Comparison of ENCODE assay signal across 22 cellular contexts in genomic region chr9:137564134-137564533, GRCh38. TPM values are rescaled to one million over a fixed set of nuclear protein-coding genes. Genes with fewer than 3 reads are reported as not detected.
A peak's percentile ranks its signal among the peaks of the same experiment; 100 is the strongest.
DNase-seq lines count a peak whose midpoint lies in the region; ATAC-seq and TF ChIP-seq lines count a peak whose summit lies in the region.
"Had no signal": no experiment of that assay in that cellular context is flagged by ENCODE, and none has a peak within 500 bp of the region (broad histone marks: within the 10 kb centered on the region; RNA-seq: fewer than 3 reads in every experiment).

No MANE protein-coding gene starts in this region.

- CTCF ChIA-PET in CD4-positive, alpha-beta T cell (lab: Charles Lee): no interaction called here

- POLR2A ChIA-PET in CD4-positive, alpha-beta T cell (lab: Charles Lee): interaction anchor here (1.9 kb wide), 1 partner anchor 12 kb away, joined by 7 read pairs; the partner anchor contains the start of gene MRPL41

- no peak overlapping the region for H3K4me3 Mint-ChIP-seq in activated T-cell treated with anti-CD3 and anti-CD28 coated beads, Interleukin-2, amount 50 U/mL, for 72 hours
- no peak overlapping the region for H3K4me3 Mint-ChIP-seq in activated T-cell treated with anti-CD3 and anti-CD28 coated beads, Interleukin-2, amount 50 U/mL, for 4 hours
- no peak overlapping the region for H3K4me3 Mint-ChIP-seq in CD4-positive, alpha-beta T cell
- no peak overlapping the region for H3K4me3 Mint-ChIP-seq in T-helper 17 cell
- H3K4me3 Mint-ChIP-seq in endothelial cell (ENCODE audit: unreplicated experiment): peak overlapping the region; percentile 68
- H3K4me3 Mint-ChIP-seq: CD14-positive monocyte had no signal

- H3K9me3 ChIP-seq in CD4-positive, alpha-beta T cell (ENCODE audit: control insufficient read depth, low read length): no peaks in the 10 kb centered on the region
- H3K9me3 ChIP-seq in T-helper 17 cell (ENCODE audit: control insufficient read depth, low read length, poor library complexity, severe bottlenecking): no peaks in the 10 kb centered on the region

- no peak for DNase-seq in activated T-cell treated with anti-CD3 and anti-CD28 coated beads, Interleukin-2, amount 50 U/mL, for 72 hours
- no peak for DNase-seq in activated T-cell treated with anti-CD3 and anti-CD28 coated beads, Interleukin-2, amount 50 U/mL, for 4 hours
- DNase-seq in CD4-positive, alpha-beta T cell: no peak
- DNase-seq in T-helper 17 cell: no peak
- no peak for DNase-seq in endothelial cell (ENCODE audit: low spot score)
- DNase-seq in activated gamma-delta T cell (lab: John Stamatoyannopoulos, UW): no peak
- no peak for DNase-seq in central memory CD4-positive, alpha-beta T cell
- DNase-seq: 8988T, AML-193, DMS79, H7, KG1, NCI-H1092 treated with DMSO at 0.1 percent for 48 hours, NCI-H1436 treated with DMSO at 0.1 percent for 48 hours, NCI-H1930, NCI-H2227 treated with DMSO at 0.1 percent for 48 hours, NCI-H526, OCI-M1, SHP77 had no signal

- H3K4me1 Mint-ChIP-seq in activated T-cell treated with anti-CD3 and anti-CD28 coated beads, Interleukin-2, amount 50 U/mL, for 72 hours (ENCODE audit: low read depth): peaks cover 5% of the 10 kb centered on the region
- peaks cover 10% of the 10 kb centered on the region for H3K4me1 Mint-ChIP-seq in activated T-cell treated with anti-CD3 and anti-CD28 coated beads, Interleukin-2, amount 50 U/mL, for 4 hours (ENCODE audit: low read depth)
- H3K4me1 Mint-ChIP-seq in CD4-positive, alpha-beta T cell (ENCODE audit: low read depth): no peaks in the 10 kb centered on the region
- H3K4me1 Mint-ChIP-seq in T-helper 17 cell: peaks cover 7% of the 10 kb centered on the region
- peaks cover 3% of the 10 kb centered on the region for H3K4me1 Mint-ChIP-seq in endothelial cell (ENCODE audit: unreplicated experiment)
- H3K4me1 Mint-ChIP-seq: CD14-positive monocyte had no signal

- H3K9me3 Mint-ChIP-seq in activated T-cell treated with anti-CD3 and anti-CD28 coated beads, Interleukin-2, amount 50 U/mL, for 72 hours: no peaks in the 10 kb centered on the region
- no peaks in the 10 kb centered on the region for H3K9me3 Mint-ChIP-seq in activated T-cell treated with anti-CD3 and anti-CD28 coated beads, Interleukin-2, amount 50 U/mL, for 4 hours
- no peaks in the 10 kb centered on the region for H3K9me3 Mint-ChIP-seq in CD4-positive, alpha-beta T cell
- no peaks in the 10 kb centered on the region for H3K9me3 Mint-ChIP-seq in endothelial cell (ENCODE audit: unreplicated experiment)

- no peak overlapping the region for H3K27ac ChIP-seq in CD4-positive, alpha-beta T cell (ENCODE audit: low read depth, low read length)

- no peaks in the 10 kb centered on the region for H3K27me3 ChIP-seq in CD4-positive, alpha-beta T cell (ENCODE audit: control insufficient read depth, insufficient read depth, low read length)

- intact Hi-C loops in CD4-positive, alpha-beta T cell (cut with DNase I, micrococcal nuclease): no loop called here

- H3K36me3 Mint-ChIP-seq in activated T-cell treated with anti-CD3 and anti-CD28 coated beads, Interleukin-2, amount 50 U/mL, for 72 hours (ENCODE audit: insufficient read depth in 2 of 2): peaks cover 7 to 15% of the 10 kb centered on the region in 2 donors
- H3K36me3 Mint-ChIP-seq in activated T-cell treated with anti-CD3 and anti-CD28 coated beads, Interleukin-2, amount 50 U/mL, for 4 hours (ENCODE audit: insufficient read depth): peaks cover 33% of the 10 kb centered on the region
- peaks cover 46% of the 10 kb centered on the region for H3K36me3 Mint-ChIP-seq in CD4-positive, alpha-beta T cell (ENCODE audit: low read depth)
- peaks cover 12% of the 10 kb centered on the region for H3K36me3 Mint-ChIP-seq in T-helper 17 cell (ENCODE audit: low read depth)
- peaks cover 32% of the 10 kb centered on the region for H3K36me3 Mint-ChIP-seq in endothelial cell (ENCODE audit: low read depth, unreplicated experiment)

- no peaks in the 10 kb centered on the region for H3K27me3 Mint-ChIP-seq in activated T-cell treated with anti-CD3 and anti-CD28 coated beads, Interleukin-2, amount 50 U/mL, for 72 hours (ENCODE audit: low read depth)
- H3K27me3 Mint-ChIP-seq in activated T-cell treated with anti-CD3 and anti-CD28 coated beads, Interleukin-2, amount 50 U/mL, for 4 hours (ENCODE audit: low read depth): no peaks in the 10 kb centered on the region
- no peaks in the 10 kb centered on the region for H3K27me3 Mint-ChIP-seq in CD4-positive, alpha-beta T cell
- H3K27me3 Mint-ChIP-seq in T-helper 17 cell: no peaks in the 10 kb centered on the region
- peaks cover 6% of the 10 kb centered on the region for H3K27me3 Mint-ChIP-seq in endothelial cell (ENCODE audit: unreplicated experiment)

- TF ChIP-seq CTCF in CD4-positive, alpha-beta T cell (IDR thresholded peaks at IDR 0.05): no peak
- TF ChIP-seq CTCF in endothelial cell (IDR thresholded peaks at IDR 0.05; ENCODE audit: unreplicated experiment): no peak

- peak overlapping the region; percentile 82 for H3K27ac Mint-ChIP-seq in activated T-cell treated with anti-CD3 and anti-CD28 coated beads, Interleukin-2, amount 50 U/mL, for 72 hours
- H3K27ac Mint-ChIP-seq in CD4-positive, alpha-beta T cell: peak overlapping the region; percentile 63
- H3K27ac Mint-ChIP-seq in T-helper 17 cell (peak overlapping the region; percentile 60), endothelial cell (ENCODE audit: unreplicated experiment) (no peak overlapping the region)

- ATAC-seq in activated T-cell treated with anti-CD3 and anti-CD28 coated beads, Interleukin-2, amount 50 U/mL, for 72 hours (replicated peaks in 1 of 2): no peak
- no peak for ATAC-seq in activated T-cell treated with anti-CD3 and anti-CD28 coated beads, Interleukin-2, amount 50 U/mL, for 4 hours
- no peak for ATAC-seq in CD4-positive, alpha-beta T cell (ENCODE audit: poor library complexity)
- ATAC-seq in T-helper 17 cell (no peak), GM21786 (IDR thresholded peaks at IDR 0.05; ENCODE audit: unreplicated experiment) (no peak)

RNA-seq across cellular contexts. Expression of gene MRPL41, which starts 12.5 kb away (rescaled TPM):
- total RNA-seq in activated T-cell treated with anti-CD3 and anti-CD28 coated beads, Interleukin-2, amount 50 U/mL, for 72 hours: 10 to 100 TPM; 26.6 to 28.4 TPM
- 10 to 100 TPM; 81.6 to 99.0 (median 86.3) TPM for total RNA-seq in activated T-cell treated with anti-CD3 and anti-CD28 coated beads, Interleukin-2, amount 50 U/mL, for 4 hours
- total RNA-seq in CD4-positive, alpha-beta T cell: 10 to 100 TPM; 49.3 to 52.5 TPM
- total RNA-seq in T-helper 17 cell (10 to 100 TPM; 52.6 to 78.8 TPM), endothelial cell (ENCODE audit: unreplicated experiment) (41.4 TPM)

RNA-seq across cellular contexts. Expression of gene PNPLA7, which starts 13.9 kb away (rescaled TPM):
- 1 to 10 TPM; 6.8 to 8.2 TPM for total RNA-seq in activated T-cell treated with anti-CD3 and anti-CD28 coated beads, Interleukin-2, amount 50 U/mL, for 72 hours
- 1 to 10 TPM; 1.3 to 1.9 (median 1.8) TPM for total RNA-seq in activated T-cell treated with anti-CD3 and anti-CD28 coated beads, Interleukin-2, amount 50 U/mL, for 4 hours
- 1 to 10 TPM; 7.8 to 8.4 TPM for total RNA-seq in CD4-positive, alpha-beta T cell
- total RNA-seq in T-helper 17 cell: 1 to 10 TPM; 7.3 to 7.5 TPM
- total RNA-seq in endothelial cell (ENCODE audit: unreplicated experiment): 3.9 TPM
- total RNA-seq: RPMI7951 had no signal

RNA-seq across cellular contexts. Expression of gene DPH7, which starts 14.6 kb away (rescaled TPM):
- total RNA-seq in activated T-cell treated with anti-CD3 and anti-CD28 coated beads, Interleukin-2, amount 50 U/mL, for 72 hours: 10 to 100 TPM; 32.8 to 41.9 TPM
- 10 to 100 TPM; 34.1 to 37.7 (median 35.2) TPM for total RNA-seq in activated T-cell treated with anti-CD3 and anti-CD28 coated beads, Interleukin-2, amount 50 U/mL, for 4 hours
- 10 to 100 TPM; 36.4 to 36.8 TPM for total RNA-seq in CD4-positive, alpha-beta T cell
- total RNA-seq in T-helper 17 cell (10 to 100 TPM; 46.1 to 52.0 TPM), endothelial cell (ENCODE audit: unreplicated experiment) (32.2 TPM)

RNA-seq across cellular contexts. Expression of gene ZMYND19, which starts 26.2 kb away (rescaled TPM):
- total RNA-seq in activated T-cell treated with anti-CD3 and anti-CD28 coated beads, Interleukin-2, amount 50 U/mL, for 72 hours: 10 to 100 TPM; 27.4 to 34.5 TPM
- 100 to 1,000 TPM in 2 of 3 donors, 10 to 100 TPM in 1; 98.6 to 122 (median 106) TPM for total RNA-seq in activated T-cell treated with anti-CD3 and anti-CD28 coated beads, Interleukin-2, amount 50 U/mL, for 4 hours
- total RNA-seq in CD4-positive, alpha-beta T cell: 10 to 100 TPM in 1 of 2 experiments, 1 to 10 TPM in 1; 8.6 to 11.3 TPM
- total RNA-seq in T-helper 17 cell: 10 to 100 TPM; 12.1 to 18.2 TPM
- 25.6 TPM for total RNA-seq in endothelial cell (ENCODE audit: unreplicated experiment)

RNA-seq across cellular contexts. Expression of gene ARRDC1, which starts 41.4 kb away (rescaled TPM):
- total RNA-seq in activated T-cell treated with anti-CD3 and anti-CD28 coated beads, Interleukin-2, amount 50 U/mL, for 72 hours: 10 to 100 TPM; 45.3 to 47.2 TPM
- total RNA-seq in activated T-cell treated with anti-CD3 and anti-CD28 coated beads, Interleukin-2, amount 50 U/mL, for 4 hours: 10 to 100 TPM; 27.5 to 39.3 (median 33.8) TPM
- 10 to 100 TPM; 45.5 to 50.7 TPM for total RNA-seq in CD4-positive, alpha-beta T cell
- total RNA-seq in T-helper 17 cell: 10 to 100 TPM; 54.8 to 83.8 TPM
- total RNA-seq in endothelial cell (ENCODE audit: unreplicated experiment): 20.3 TPM
